Comparison of ENCODE assay signal across 29 cellular contexts in the genomic region with DNA sequence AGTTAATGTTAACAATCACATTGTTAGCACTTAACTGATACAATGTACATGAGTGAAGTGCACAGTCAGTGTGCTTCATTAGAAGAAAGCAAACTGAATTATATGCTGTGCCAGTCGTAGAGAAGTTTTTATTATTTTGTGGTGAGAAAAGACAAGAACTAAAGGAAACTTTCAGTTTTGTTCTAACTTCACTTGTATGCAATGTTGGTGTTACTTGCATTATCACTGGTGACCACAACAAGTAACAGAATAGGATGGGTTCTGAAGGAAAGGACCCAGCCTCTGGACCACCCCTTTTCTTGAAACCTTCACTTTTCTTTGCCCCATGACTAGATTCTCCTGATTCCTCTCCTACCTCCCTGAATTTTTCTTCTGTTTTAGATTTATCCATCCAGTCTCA.
"Had no signal": no experiment of that assay in that cellular context is flagged by ENCODE, and none has a peak within 500 bp of the region (broad histone marks: within the 10 kb centered on the region; RNA-seq: fewer than 3 reads in every experiment).

No MANE protein-coding gene starts in this region.

- ATAC-seq: Panc1, Right ventricle myocardium inferior, SK-N-SH treated with all-trans-retinoic acid at 6 μM for 48 hours, T-cell had no signal

- H3K36me3 Mint-ChIP-seq: T-cell had no signal

- H2AFZ ChIP-seq: PC-9 had no signal

- H3K4me1 Mint-ChIP-seq: T-cell had no signal

- H3K27me3 ChIP-seq: SJCRH30 had no signal

- H3K27ac Mint-ChIP-seq: T-cell had no signal

- H3K4me1 ChIP-seq: SJCRH30 had no signal

- DNase-seq: Karpas-422, NCI-H1092, NCI-H1105, NCI-H1417 treated with DMSO at 0.1 percent for 48 hours, NCI-H1436 treated with DMSO at 0.1 percent for 48 hours, NCI-H1694 treated with DMSO at 0.1 percent for 48 hours, NCI-H187 treated with DMSO at 0.1 percent for 48 hours, NCI-H2029, NCI-H2081, NCI-H2171, NCI-H226, NCI-H446 treated with DMSO at 0.1 percent for 48 hours, NCI-H510A, NCI-H524, NCI-H526, NCI-H69, NCI-H748 treated with DMSO at 0.1 percent for 48 hours, NCI-H82, PC-9, SHP77, SIG-M5, SJCRH30, T-cell had no signal

- H3K9me3 Mint-ChIP-seq: T-cell had no signal

- H3K4me2 ChIP-seq: KMS-11, PC-9 had no signal

- H3K27ac ChIP-seq: KMS-11, PC-9, RWPE1, SJCRH30, SK-N-MC had no signal

- H3K9ac ChIP-seq: KMS-11 had no signal

- H3K36me3 ChIP-seq: SJCRH30 had no signal

- H3K4me3 Mint-ChIP-seq: T-cell had no signal

- H3K4me3 ChIP-seq: PC-9, SJCRH30, SK-N-MC had no signal
